4 cellular contexts compared by ENCODE assay signal in genomic region chr19:33222255-33222654, GRCh38. TPM values are rescaled to one million over a fixed set of nuclear protein-coding genes. Genes with fewer than 3 reads are reported as not detected.
"Had no signal": no experiment of that assay in that cellular context is flagged by ENCODE, and none has a peak within 500 bp of the region (broad histone marks: within the 10 kb centered on the region; RNA-seq: fewer than 3 reads in every experiment).

No MANE protein-coding gene starts in this region.

RNA-seq across cellular contexts. Expression of gene SLC7A10, which starts 3.4 kb away (rescaled TPM):
- total RNA-seq: LHCN-M2, M059J, MCF 10A, NCI-H460 had no signal
